Comparison of ENCODE assay signal across 20 cellular contexts in the genomic region with DNA sequence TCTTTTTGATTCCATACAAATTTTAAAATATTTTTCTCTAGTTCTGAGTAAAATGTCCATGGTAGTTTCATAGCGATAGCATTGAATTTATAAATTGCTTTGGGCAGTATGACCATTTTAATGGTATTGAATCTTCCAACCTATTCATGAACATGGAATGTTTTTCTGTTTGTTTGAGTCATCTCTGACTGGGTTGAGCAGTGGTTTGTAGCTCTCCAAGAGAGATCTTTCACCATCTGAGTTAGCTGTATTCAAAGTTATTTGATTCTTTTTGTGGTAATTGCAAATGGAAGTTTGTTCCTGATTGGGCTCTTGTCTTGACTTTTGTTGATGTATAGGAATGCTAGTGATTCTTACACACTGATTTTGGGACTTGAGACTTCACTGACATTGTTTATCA.
"Had no signal": no experiment of that assay in that cellular context is flagged by ENCODE, and none has a peak within 500 bp of the region (broad histone marks: within the 10 kb centered on the region; RNA-seq: fewer than 3 reads in every experiment).

No MANE protein-coding gene starts in this region.

- H3K27ac ChIP-seq: cardiac muscle cell, colonic mucosa, right lobe of liver, suprapubic skin had no signal

- H3K27me3 Mint-ChIP-seq: activated CD4-positive, alpha-beta memory T cell treated with anti-CD3 and anti-CD28 coated beads, Interleukin-2, amount 10 ng/mL, durations not matched to agents 7 days and 5 days; activated naive CD8-positive, alpha-beta T cell treated with anti-CD3 and anti-CD28 coated beads, Interleukin-2, amount 10 ng/mL, durations not matched to agents 7 days and 5 days; type B pancreatic cell had no signal

- FAIRE-seq: endothelial cell of umbilical vein had no signal

- H3K36me3 ChIP-seq: cardiac muscle cell, colonic mucosa, right lobe of liver, suprapubic skin had no signal

- H3K27me3 ChIP-seq: cardiac muscle cell, colonic mucosa, right lobe of liver, suprapubic skin had no signal

- H3K4me1 Mint-ChIP-seq: activated CD4-positive, alpha-beta memory T cell treated with anti-CD3 and anti-CD28 coated beads, Interleukin-2, amount 10 ng/mL, durations not matched to agents 7 days and 5 days; activated naive CD8-positive, alpha-beta T cell treated with anti-CD3 and anti-CD28 coated beads, Interleukin-2, amount 10 ng/mL, durations not matched to agents 7 days and 5 days; natural killer cell had no signal

- H3K36me3 Mint-ChIP-seq: natural killer cell, type B pancreatic cell had no signal

- ATAC-seq: activated T-cell treated with anti-CD3 and anti-CD28 coated beads, Interleukin-2, amount 50 U/mL, for 72 hours; left lobe of liver; mucosa of descending colon; natural killer cell; right lobe of liver had no signal

- H3K4me3 ChIP-seq: cardiac muscle cell, colonic mucosa, mucosa of descending colon, right lobe of liver, suprapubic skin had no signal

- DNase-seq: activated CD4-positive, alpha-beta memory T cell treated with anti-CD3 and anti-CD28 coated beads, Interleukin-2, amount 10 ng/mL, durations not matched to agents 7 days and 5 days; activated CD8-positive, alpha-beta memory T cell treated with anti-CD3 and anti-CD28 coated beads, Interleukin-2, amount 50 U/mL, for 4 hours; activated gamma-delta T cell treated with Interleukin-2 at 50 U/mL for 16 hours; activated naive CD8-positive, alpha-beta T cell treated with anti-CD3 and anti-CD28 coated beads, Interleukin-2, amount 10 ng/mL, durations not matched to agents 7 days and 5 days; activated T-cell treated with anti-CD3 and anti-CD28 coated beads, Interleukin-2, amount 50 U/mL, for 72 hours; aorta; colonic mucosa; effector CD4-positive, alpha-beta T cell; mammary epithelial cell; mucosa of descending colon; natural killer cell; nucleus accumbens; right lobe of liver; stimulated activated CD4-positive, alpha-beta T cell treated with anti-CD3 and anti-CD28 coated beads, Interleukin-12 subunit alpha, Interleukin-12 subunit beta, amount 100 ng/mL, for 4 hours; stimulated activated naive CD4-positive, alpha-beta T cell treated with Interleukin-2 at 50 U/mL for 16 hours had no signal

- H3K27ac Mint-ChIP-seq: activated CD4-positive, alpha-beta memory T cell treated with anti-CD3 and anti-CD28 coated beads, Interleukin-2, amount 10 ng/mL, durations not matched to agents 7 days and 5 days; activated naive CD8-positive, alpha-beta T cell treated with anti-CD3 and anti-CD28 coated beads, Interleukin-2, amount 10 ng/mL, durations not matched to agents 7 days and 5 days; activated T-cell treated with anti-CD3 and anti-CD28 coated beads, Interleukin-2, amount 50 U/mL, for 72 hours; natural killer cell; type B pancreatic cell had no signal

- H3K4me1 ChIP-seq: colonic mucosa, right lobe of liver, suprapubic skin had no signal

- H3K9me3 Mint-ChIP-seq: activated CD4-positive, alpha-beta memory T cell treated with anti-CD3 and anti-CD28 coated beads, Interleukin-2, amount 10 ng/mL, durations not matched to agents 7 days and 5 days; activated naive CD8-positive, alpha-beta T cell treated with anti-CD3 and anti-CD28 coated beads, Interleukin-2, amount 10 ng/mL, durations not matched to agents 7 days and 5 days; activated T-cell treated with anti-CD3 and anti-CD28 coated beads, Interleukin-2, amount 50 U/mL, for 72 hours; natural killer cell; type B pancreatic cell had no signal

- H3K4me3 Mint-ChIP-seq: activated CD4-positive, alpha-beta memory T cell treated with anti-CD3 and anti-CD28 coated beads, Interleukin-2, amount 10 ng/mL, durations not matched to agents 7 days and 5 days; activated naive CD8-positive, alpha-beta T cell treated with anti-CD3 and anti-CD28 coated beads, Interleukin-2, amount 10 ng/mL, durations not matched to agents 7 days and 5 days; activated T-cell treated with anti-CD3 and anti-CD28 coated beads, Interleukin-2, amount 50 U/mL, for 72 hours; natural killer cell; type B pancreatic cell had no signal

- H3K9me3 ChIP-seq: colonic mucosa, mucosa of descending colon, right lobe of liver, suprapubic skin had no signal
